In the genomic region with DNA sequence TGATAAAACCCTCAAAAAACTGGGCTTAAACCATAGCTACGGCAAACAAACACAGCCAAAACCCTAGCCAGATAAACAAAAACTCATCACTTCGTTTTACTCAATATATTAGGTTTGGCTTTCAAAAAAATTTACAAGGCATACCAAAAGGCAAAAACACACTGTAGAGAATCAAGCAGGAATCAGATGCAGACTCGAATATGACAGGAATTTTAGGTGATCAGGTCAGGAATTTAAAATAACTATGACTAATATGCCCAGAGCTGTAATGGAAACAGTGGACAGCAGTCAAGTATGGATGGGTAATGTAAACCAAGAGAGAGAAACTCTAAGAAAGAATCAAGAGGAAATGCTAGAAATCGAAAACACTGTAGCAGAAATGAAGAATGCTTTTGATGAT, we compare ENCODE assay signal across 18 cellular contexts.
"Had no signal": no experiment of that assay in that cellular context is flagged by ENCODE, and none has a peak within 500 bp of the region (broad histone marks: within the 10 kb centered on the region; RNA-seq: fewer than 3 reads in every experiment).

No MANE protein-coding gene starts in this region.

- H3K36me3 ChIP-seq: adrenal gland, neural progenitor cell, ovary, right lobe of liver, upper lobe of left lung, WERI-Rb-1 had no signal

- H3K27ac ChIP-seq: adrenal gland, heart right ventricle, neural progenitor cell, ovary, right lobe of liver, upper lobe of left lung, WERI-Rb-1 had no signal

- DNase-seq: activated CD4-positive, alpha-beta memory T cell treated with anti-CD3 and anti-CD28 coated beads for 36 hours; activated CD4-positive, alpha-beta T cell treated with anti-CD3 and anti-CD28 coated beads for 36 hours; activated effector memory CD4-positive, alpha-beta T cell treated with Interleukin-2 at 50 U/mL for 16 hours; activated T-cell treated with anti-CD3 and anti-CD28 coated beads, Interleukin-2, amount 50 U/mL, for 4 hours; adrenal gland; effector CD8-positive, alpha-beta T cell; foreskin melanocyte; heart right ventricle; ovary; right lobe of liver; stimulated activated naive CD8-positive, alpha-beta T cell treated with anti-CD3 and anti-CD28 coated beads, Interleukin-15, Interleukin-2, amounts not matched to agents 100 U/mL and 50 U/mL, for 24 hours; T-helper 1 cell; upper lobe of left lung; WERI-Rb-1 had no signal

- FAIRE-seq: endothelial cell of umbilical vein, islet of Langerhans had no signal

- H3K4me3 ChIP-seq: adrenal gland, heart right ventricle, lung, neural progenitor cell, ovary, right lobe of liver, upper lobe of left lung had no signal

- H3K9me3 ChIP-seq: ovary, right lobe of liver had no signal

- H3K27me3 ChIP-seq: adrenal gland, neural progenitor cell, ovary, right lobe of liver, upper lobe of left lung had no signal

- H3K4me1 ChIP-seq: adrenal gland, heart right ventricle, neural progenitor cell, right lobe of liver, upper lobe of left lung had no signal

- ATAC-seq: activated CD4-positive, alpha-beta T cell treated with anti-CD3 and anti-CD28 coated beads for 36 hours; activated T-cell treated with anti-CD3 and anti-CD28 coated beads, Interleukin-2, amount 50 U/mL, for 4 hours; heart right ventricle; right lobe of liver; stimulated activated naive CD8-positive, alpha-beta T cell treated with anti-CD3 and anti-CD28 coated beads, Interleukin-15, Interleukin-2, amounts not matched to agents 100 U/mL and 50 U/mL, for 24 hours had no signal
